14 cellular contexts compared by ENCODE assay signal in genomic region chr9:79955300-79955699, GRCh38.
DNase-seq lines count a peak whose midpoint lies in the region; TF ChIP-seq lines count a peak whose summit lies in the region.
"Had no signal": no experiment of that assay in that cellular context is flagged by ENCODE, and none has a peak within 500 bp of the region (broad histone marks: within the 10 kb centered on the region; RNA-seq: fewer than 3 reads in every experiment).

No MANE protein-coding gene starts in this region.

- no peak overlapping the region for H3K27ac ChIP-seq in hepatocyte
- H3K27ac ChIP-seq: thoracic aorta had no signal

- peak; percentile 43 for TF ChIP-seq CTCF in GM12873 (IDR thresholded peaks at IDR 0.05; ENCODE audit: insufficient read depth, low read depth, low read length, missing control alignments)
- TF ChIP-seq CTCF in hepatocyte (IDR thresholded peaks at IDR 0.05; ENCODE audit: poor library complexity), result peak; percentile 12

- H3K9me3 ChIP-seq in hepatocyte (ENCODE audit: low read depth), result no peaks in the 10 kb centered on the region
- H3K9me3 ChIP-seq: thoracic aorta had no signal

- H3K36me3 ChIP-seq in hepatocyte (replicated peaks; ENCODE audit: insufficient read depth, low read depth), result no peaks in the 10 kb centered on the region
- H3K36me3 ChIP-seq: thoracic aorta had no signal

- no peak overlapping the region for H3K4me3 ChIP-seq in hepatocyte
- H3K4me3 ChIP-seq: thoracic aorta had no signal

- H2AFZ ChIP-seq in hepatocyte, result no peak overlapping the region

- peak; percentile 0 for DNase-seq in DMS53 (lab: John Stamatoyannopoulos, UW)
- no peak for DNase-seq in DMS53 treated with DMSO at 0.1 percent for 48 hours (lab: John Stamatoyannopoulos, UW; ENCODE audit: unreplicated experiment)
- DNase-seq in UCSD-AML1 (lab: John Stamatoyannopoulos, UW; ENCODE audit: unreplicated experiment), result peak; percentile 12
- DNase-seq in hepatocyte (ENCODE audit: low spot score), result no peak
- DNase-seq in HK-2 (ENCODE audit: unreplicated experiment), result no peak
- no peak for DNase-seq in NOMO-1 (lab: John Stamatoyannopoulos, UW; ENCODE audit: unreplicated experiment in 2 of 2)
- DNase-seq in stimulated activated CD4-positive, alpha-beta T cell treated with anti-CD3 and anti-CD28 coated beads, Interleukin-4, amount 100 ng/mL, for 24 hours, result no peak
- DNase-seq: activated effector memory CD4-positive, alpha-beta T cell treated with Interleukin-2 at 50 U/mL for 16 hours; effector CD8-positive, alpha-beta T cell; Kasumi-1; kidney; occipital lobe had no signal

- no peaks in the 10 kb centered on the region for H3K9me2 ChIP-seq in hepatocyte (replicated peaks; ENCODE audit: insufficient read depth)

- no peaks in the 10 kb centered on the region for H4K20me1 ChIP-seq in hepatocyte (ENCODE audit: insufficient read depth, poor library complexity, severe bottlenecking)

- WGBS in hepatocyte (ENCODE audit: low lambda C conversion rate, missing lambda C conversion rate), result 83% methylated on average over 3 of the region's 3 CpGs

- no peak overlapping the region for H3K4me2 ChIP-seq in hepatocyte

- H3K4me1 ChIP-seq in hepatocyte (ENCODE audit: insufficient read depth), result no peaks in the 10 kb centered on the region

- H3K27me3 ChIP-seq in hepatocyte, result no peaks in the 10 kb centered on the region

- H3K79me2 ChIP-seq in hepatocyte, result no peaks in the 10 kb centered on the region

Comparison
In these comparisons a context has a peak if more than half of its experiments do, and no peak if none do; other contexts are left out.
1. DNase-seq: peak in DMS53 (single experiment) and UCSD-AML1 (single experiment); none in DMS53 treated with DMSO at 0.1 percent for 48 hours (single experiment), hepatocyte (single experiment), HK-2 (single experiment), NOMO-1 (0 of 2) and stimulated activated CD4-positive, alpha-beta T cell treated with anti-CD3 and anti-CD28 coated beads, Interleukin-4, amount 100 ng/mL, for 24 hours (single experiment).